ENCODE assay signal across 34 cellular contexts in the genomic region with DNA sequence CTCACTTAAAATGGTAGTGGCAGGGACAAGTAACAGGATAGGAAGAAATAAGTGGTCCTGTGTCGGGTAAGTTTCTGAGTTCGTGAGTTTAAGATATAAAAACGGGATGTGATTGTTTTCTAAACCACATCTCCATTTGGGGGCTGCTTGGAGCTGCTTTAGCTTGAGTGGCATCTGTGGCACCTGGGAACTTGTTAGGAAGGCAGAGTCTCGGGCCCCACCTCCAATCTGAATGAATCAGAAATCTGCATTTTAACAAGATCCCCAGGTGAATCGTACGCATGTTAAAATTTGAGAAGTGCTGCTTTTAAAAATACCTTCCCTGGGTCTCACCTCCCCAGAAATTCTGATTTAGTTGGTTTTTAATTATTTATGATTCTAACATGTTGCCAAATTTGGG.
"Had no signal": no experiment of that assay in that cellular context is flagged by ENCODE, and none has a peak within 500 bp of the region (broad histone marks: within the 10 kb centered on the region; RNA-seq: fewer than 3 reads in every experiment).

No MANE protein-coding gene starts in this region.

- H3K4me3 Mint-ChIP-seq: activated B cell treated with CpG ODN at 0.5 μM for 24 hours; activated CD4-positive, alpha-beta memory T cell treated with anti-CD3 and anti-CD28 coated beads for 36 hours; activated CD4-positive, alpha-beta T cell treated with anti-CD3 and anti-CD28 coated beads, Interleukin-2, amount 10 ng/mL, durations not matched to agents 24 days and 14 days; activated CD8-positive, alpha-beta T cell treated with anti-CD3 and anti-CD28 coated beads for 36 hours; activated naive CD4-positive, alpha-beta T cell treated with anti-CD3 and anti-CD28 coated beads, Interleukin-2, amount 10 ng/mL, durations not matched to agents 7 days and 5 days; activated naive CD4-positive, alpha-beta T cell treated with anti-CD3 and anti-CD28 coated beads, Interleukin-2, amount 50 U/mL, for 24 hours; activated naive CD8-positive, alpha-beta T cell; activated naive CD8-positive, alpha-beta T cell treated with anti-CD3 and anti-CD28 coated beads, Interleukin-2, amount 10 ng/mL, durations not matched to agents 7 days and 5 days; activated naive CD8-positive, alpha-beta T cell treated with anti-CD3 and anti-CD28 coated beads, Interleukin-2, amount 50 U/mL, for 24 hours; T-helper 1 cell treated with Interleukin-12 subunit alpha and Interleukin-12 subunit beta and Interleukin-4 antibody, amounts not matched to agents 30 μg/mL and 1 μg/mL, for 36 hours; T-helper 2 cell treated with Interferon-gamma antibody and Interleukin-4, amounts not matched to agents 5 μg/mL and 100 μg/mL, for 36 hours had no signal

- H3K9me3 ChIP-seq: body of pancreas, breast epithelium had no signal

- H3K36me3 ChIP-seq: breast epithelium had no signal

- H3K4me1 ChIP-seq: body of pancreas, breast epithelium had no signal

- DNase-seq: activated B cell treated with CpG ODN at 0.5 μM for 24 hours; activated CD4-positive, alpha-beta memory T cell treated with anti-CD3 and anti-CD28 coated beads for 36 hours; activated CD4-positive, alpha-beta T cell treated with anti-CD3 and anti-CD28 coated beads for 4 hours; activated CD4-positive, alpha-beta T cell treated with anti-CD3 and anti-CD28 coated beads, Interleukin-2, amount 10 ng/mL, durations not matched to agents 24 days and 14 days; activated CD4-positive, alpha-beta T cell treated with anti-CD3 and anti-CD28 coated beads, Interleukin-2, amount 50 U/mL, for 1 hour; activated CD4-positive, alpha-beta T cell treated with anti-CD3 and anti-CD28 coated beads, Interleukin-2, amount 50 U/mL, for 4 hours; activated CD4-positive, CD25-positive, alpha-beta regulatory T cell treated with anti-CD3 and anti-CD28 coated beads, Interleukin-2, amount 50 U/mL, for 72 hours; activated CD8-positive, alpha-beta memory T cell treated with anti-CD3 and anti-CD28 coated beads, Interleukin-2, amount 50 U/mL, for 4 hours; activated CD8-positive, alpha-beta T cell treated with anti-CD3 and anti-CD28 coated beads for 36 hours; activated effector memory CD4-positive, alpha-beta T cell treated with Interleukin-2 at 50 U/mL for 16 hours; activated gamma-delta T cell; activated naive CD4-positive, alpha-beta T cell treated with anti-CD3 and anti-CD28 coated beads, Interleukin-2, amount 10 ng/mL, durations not matched to agents 7 days and 5 days; activated naive CD4-positive, alpha-beta T cell treated with Interleukin-2 at 50 U/mL for 16 hours; activated naive CD8-positive, alpha-beta T cell treated with anti-CD3 and anti-CD28 coated beads, Interleukin-2, amount 10 ng/mL, durations not matched to agents 7 days and 5 days; activated naive CD8-positive, alpha-beta T cell treated with anti-CD3 and anti-CD28 coated beads, Interleukin-2, amount 50 U/mL, for 24 hours; activated T-cell treated with anti-CD3 and anti-CD28 coated beads for 4 hours; activated T-cell treated with anti-CD3 and anti-CD28 coated beads, Interleukin-2, amount 50 U/mL, for 1 hour; activated T-cell treated with anti-CD3 and anti-CD28 coated beads, Interleukin-2, amount 50 U/mL, for 48 hours; aorta; body of pancreas; brain microvascular endothelial cell; central memory CD4-positive, alpha-beta T cell; T-helper 1 cell; T-helper 2 cell; T-helper 9 cell had no signal

- FAIRE-seq: astrocyte, TTC549 had no signal

- H3K27me3 ChIP-seq: body of pancreas, brain microvascular endothelial cell, breast epithelium had no signal

- H3K9me3 Mint-ChIP-seq: activated CD4-positive, alpha-beta memory T cell treated with anti-CD3 and anti-CD28 coated beads for 36 hours; activated CD4-positive, alpha-beta T cell treated with anti-CD3 and anti-CD28 coated beads, Interleukin-2, amount 10 ng/mL, durations not matched to agents 24 days and 14 days; activated CD8-positive, alpha-beta T cell treated with anti-CD3 and anti-CD28 coated beads for 36 hours; activated naive CD4-positive, alpha-beta T cell treated with anti-CD3 and anti-CD28 coated beads, Interleukin-2, amount 10 ng/mL, durations not matched to agents 7 days and 5 days; activated naive CD4-positive, alpha-beta T cell treated with anti-CD3 and anti-CD28 coated beads, Interleukin-2, amount 50 U/mL, for 24 hours; activated naive CD8-positive, alpha-beta T cell treated with anti-CD3 and anti-CD28 coated beads, Interleukin-2, amount 10 ng/mL, durations not matched to agents 7 days and 5 days; activated naive CD8-positive, alpha-beta T cell treated with anti-CD3 and anti-CD28 coated beads, Interleukin-2, amount 50 U/mL, for 24 hours; activated T-helper 2 cell treated with anti-CD3 and anti-CD28 coated beads, Interferon-gamma antibody, Interleukin-2, Interleukin-4, amounts not matched to agents 10 μg/mL and 5 μg/mL and 100 μg/mL, durations not matched to agents 14 hours and 24 hours and 36 hours; T-helper 2 cell treated with Interferon-gamma antibody and Interleukin-4, amounts not matched to agents 5 μg/mL and 100 μg/mL, for 36 hours had no signal

- H3K4me1 Mint-ChIP-seq: activated B cell treated with CpG ODN at 0.5 μM for 24 hours; activated naive CD4-positive, alpha-beta T cell treated with anti-CD3 and anti-CD28 coated beads, Interleukin-2, amount 10 ng/mL, durations not matched to agents 7 days and 5 days; activated naive CD4-positive, alpha-beta T cell treated with anti-CD3 and anti-CD28 coated beads, Interleukin-2, amount 50 U/mL, for 24 hours; activated naive CD8-positive, alpha-beta T cell treated with anti-CD3 and anti-CD28 coated beads, Interleukin-2, amount 10 ng/mL, durations not matched to agents 7 days and 5 days; activated naive CD8-positive, alpha-beta T cell treated with anti-CD3 and anti-CD28 coated beads, Interleukin-2, amount 50 U/mL, for 24 hours had no signal

- H3K27ac ChIP-seq: body of pancreas, brain microvascular endothelial cell, breast epithelium, VCaP had no signal

- H3K27me3 Mint-ChIP-seq: activated B cell treated with CpG ODN at 0.5 μM for 24 hours; activated CD4-positive, alpha-beta memory T cell treated with anti-CD3 and anti-CD28 coated beads for 36 hours; activated CD4-positive, alpha-beta T cell treated with anti-CD3 and anti-CD28 coated beads, Interleukin-2, amount 10 ng/mL, durations not matched to agents 24 days and 14 days; activated CD8-positive, alpha-beta T cell treated with anti-CD3 and anti-CD28 coated beads for 36 hours; activated naive CD4-positive, alpha-beta T cell treated with anti-CD3 and anti-CD28 coated beads, Interleukin-2, amount 10 ng/mL, durations not matched to agents 7 days and 5 days; activated naive CD8-positive, alpha-beta T cell treated with anti-CD3 and anti-CD28 coated beads, Interleukin-2, amount 10 ng/mL, durations not matched to agents 7 days and 5 days; activated naive CD8-positive, alpha-beta T cell treated with anti-CD3 and anti-CD28 coated beads, Interleukin-2, amount 50 U/mL, for 24 hours had no signal

- H3K27ac Mint-ChIP-seq: activated B cell treated with CpG ODN at 0.5 μM for 24 hours; activated CD4-positive, alpha-beta memory T cell treated with anti-CD3 and anti-CD28 coated beads for 36 hours; activated CD4-positive, alpha-beta T cell treated with anti-CD3 and anti-CD28 coated beads, Interleukin-2, amount 10 ng/mL, durations not matched to agents 24 days and 14 days; activated CD8-positive, alpha-beta T cell treated with anti-CD3 and anti-CD28 coated beads for 36 hours; activated naive CD4-positive, alpha-beta T cell treated with anti-CD3 and anti-CD28 coated beads, Interleukin-2, amount 10 ng/mL, durations not matched to agents 7 days and 5 days; activated naive CD4-positive, alpha-beta T cell treated with anti-CD3 and anti-CD28 coated beads, Interleukin-2, amount 50 U/mL, for 24 hours; activated naive CD8-positive, alpha-beta T cell; activated naive CD8-positive, alpha-beta T cell treated with anti-CD3 and anti-CD28 coated beads, Interleukin-2, amount 10 ng/mL, durations not matched to agents 7 days and 5 days; activated naive CD8-positive, alpha-beta T cell treated with anti-CD3 and anti-CD28 coated beads, Interleukin-2, amount 50 U/mL, for 24 hours; activated T-helper 2 cell treated with anti-CD3 and anti-CD28 coated beads, Interferon-gamma antibody, Interleukin-2, Interleukin-4, amounts not matched to agents 10 μg/mL and 5 μg/mL and 100 μg/mL, durations not matched to agents 14 hours and 24 hours and 36 hours; T-helper 1 cell treated with Interleukin-12 subunit alpha and Interleukin-12 subunit beta and Interleukin-4 antibody, amounts not matched to agents 30 μg/mL and 1 μg/mL, for 36 hours; T-helper 2 cell treated with Interferon-gamma antibody and Interleukin-4, amounts not matched to agents 5 μg/mL and 100 μg/mL, for 36 hours had no signal

- H3K4me3 ChIP-seq: body of pancreas, breast epithelium had no signal

- H3K36me3 Mint-ChIP-seq: activated CD4-positive, alpha-beta memory T cell treated with anti-CD3 and anti-CD28 coated beads for 36 hours; activated naive CD4-positive, alpha-beta T cell treated with anti-CD3 and anti-CD28 coated beads, Interleukin-2, amount 10 ng/mL, durations not matched to agents 7 days and 5 days; activated naive CD4-positive, alpha-beta T cell treated with anti-CD3 and anti-CD28 coated beads, Interleukin-2, amount 50 U/mL, for 24 hours; activated naive CD8-positive, alpha-beta T cell; activated naive CD8-positive, alpha-beta T cell treated with anti-CD3 and anti-CD28 coated beads, Interleukin-2, amount 10 ng/mL, durations not matched to agents 7 days and 5 days had no signal
